In genomic region chr11:44777537-44778199, GRCh38 we compare ENCODE assay signal across 20 cellular contexts. TPM values are rescaled to one million over a fixed set of nuclear protein-coding genes. Genes with fewer than 3 reads are reported as not detected.
DNase-seq lines count a peak whose midpoint lies in the region; ATAC-seq and TF ChIP-seq lines count a peak whose summit lies in the region.
"Had no signal": no experiment of that assay in that cellular context is flagged by ENCODE, and none has a peak within 500 bp of the region (broad histone marks: within the 10 kb centered on the region; RNA-seq: fewer than 3 reads in every experiment).

No MANE protein-coding gene starts in this region.

- H3K4me3 Mint-ChIP-seq in endothelial cell (ENCODE audit: unreplicated experiment), result peak overlapping the region; percentile 42
- H3K4me3 Mint-ChIP-seq: activated CD4-positive, alpha-beta memory T cell treated with anti-CD3 and anti-CD28 coated beads, Interleukin-2, amount 10 ng/mL, durations not matched to agents 7 days and 5 days; CD4-positive, alpha-beta memory T cell had no signal

- H3K27me3 Mint-ChIP-seq in endothelial cell (ENCODE audit: unreplicated experiment), result peaks cover 9% of the 10 kb centered on the region
- H3K27me3 Mint-ChIP-seq: CD4-positive, alpha-beta memory T cell had no signal

- H3K27me3 ChIP-seq in hepatocyte (no peaks in the 10 kb centered on the region), testis (no peaks in the 10 kb centered on the region)

- CTCF ChIA-PET in HEK293 (lab: Yijun Ruan, JAX), result interaction anchor here (0.6 to 3.8 kb wide), 7 partner anchors 11 to 1381 kb away, joined by 3 to 33 read pairs (median 5); no protein-coding TSS in a partner anchor

- no peak overlapping the region for H3K27ac ChIP-seq in HEK293 (ENCODE audit: extremely low read depth, low read depth, low read length)
- no peak overlapping the region for H3K27ac ChIP-seq in hepatocyte
- H3K27ac ChIP-seq in testis, result no peak overlapping the region
- H3K27ac ChIP-seq: foreskin keratinocyte had no signal

- H3K27ac Mint-ChIP-seq in endothelial cell (ENCODE audit: unreplicated experiment), result no peak overlapping the region
- H3K27ac Mint-ChIP-seq: activated CD4-positive, alpha-beta memory T cell treated with anti-CD3 and anti-CD28 coated beads, Interleukin-2, amount 10 ng/mL, durations not matched to agents 7 days and 5 days had no signal

- H3K9me3 ChIP-seq in HEK293 (ENCODE audit: control insufficient read depth, insufficient read depth, low read depth, low read length), result no peaks in the 10 kb centered on the region
- no peaks in the 10 kb centered on the region for H3K9me3 ChIP-seq in hepatocyte (ENCODE audit: low read depth)
- no peaks in the 10 kb centered on the region for H3K9me3 ChIP-seq in testis

- no peaks in the 10 kb centered on the region for H3K79me2 ChIP-seq in hepatocyte

- no peaks in the 10 kb centered on the region for H3K9me2 ChIP-seq in hepatocyte (replicated peaks; ENCODE audit: insufficient read depth)

- H4K20me1 ChIP-seq in hepatocyte (ENCODE audit: insufficient read depth, poor library complexity, severe bottlenecking), result no peaks in the 10 kb centered on the region

- H2AFZ ChIP-seq in hepatocyte, result no peak overlapping the region

- no peaks in the 10 kb centered on the region for H3K4me1 ChIP-seq in HEK293 (ENCODE audit: control insufficient read depth, insufficient read depth, low read length)
- H3K4me1 ChIP-seq in hepatocyte (ENCODE audit: insufficient read depth), result peaks cover 38% of the 10 kb centered on the region
- H3K4me1 ChIP-seq in testis, result peaks cover 24% of the 10 kb centered on the region
- H3K4me1 ChIP-seq: foreskin keratinocyte had no signal

- POLR2A ChIA-PET in HEK293 (lab: Yijun Ruan, JAX), result no interaction called here

- peaks cover 48% of the 10 kb centered on the region for H3K36me3 Mint-ChIP-seq in endothelial cell (ENCODE audit: low read depth, unreplicated experiment)

- H3K4me3 ChIP-seq in HEK293 (ENCODE audit: low read depth, low read length) (no peak overlapping the region), hepatocyte (no peak overlapping the region), testis (no peak overlapping the region)

- intact Hi-C loops in sciatic nerve (cut with DNase I) (no loop called here), testis (cut with DNase I; ENCODE audit: low total_unique reads) (no loop called here)

- H3K36me3 ChIP-seq in HEK293 (ENCODE audit: control insufficient read depth in 2 of 2, insufficient read depth in 1 of 2, low read length in 2 of 2) (peaks cover 0 to 3% of the 10 kb centered on the region in 2 experiments; a peak in 1 of 3 replicates), hepatocyte (replicated peaks; ENCODE audit: insufficient read depth, low read depth) (no peaks in the 10 kb centered on the region), testis (ENCODE audit: low read depth, missing control alignments) (no peaks in the 10 kb centered on the region)

- ATAC-seq in sciatic nerve, result no peak
- ATAC-seq: foreskin keratinocyte had no signal

- TF ChIP-seq CTCF in HEK293 (tag by site-specific recombination; IDR thresholded peaks at IDR 0.05) (no peak), endothelial cell (IDR thresholded peaks at IDR 0.05; ENCODE audit: unreplicated experiment) (no peak), hepatocyte (IDR thresholded peaks at IDR 0.05; ENCODE audit: poor library complexity) (no peak), testis (IDR thresholded peaks at IDR 0.05) (no peak)

- TF ChIP-seq POLR2A in testis (IDR thresholded peaks at IDR 0.05), result no peak

- DNase-seq in NCI-H69 (lab: John Stamatoyannopoulos, UW) (peak; percentile 56), endothelial cell (ENCODE audit: low spot score) (no peak), sciatic nerve (ENCODE audit: low spot score) (peak; percentile 14), hepatocyte (ENCODE audit: low spot score) (no peak), testis (no peak), T-helper 9 cell (no peak)
- DNase-seq: activated CD4-positive, alpha-beta memory T cell treated with anti-CD3 and anti-CD28 coated beads, Interleukin-2, amount 10 ng/mL, durations not matched to agents 7 days and 5 days; activated effector memory CD4-positive, alpha-beta T cell treated with anti-CD3 and anti-CD28 coated beads, Interleukin-2, amount 50 U/mL, for 16 hours; CD4-positive, alpha-beta memory T cell; foreskin keratinocyte; hypothalamus; IMR-90; NCI-H1105 treated with DMSO at 0.1 percent for 48 hours; NCI-H2081; NCI-H446; posterior cingulate gyrus; SHP77 treated with DMSO at 0.1 percent for 48 hours; stimulated activated CD8-positive, alpha-beta memory T cell treated with anti-CD3 and anti-CD28 coated beads, Interleukin-4, amount 100 ng/mL, for 48 hours; substantia nigra had no signal

- peaks cover 86% of the 10 kb centered on the region for H3K4me1 Mint-ChIP-seq in endothelial cell (ENCODE audit: unreplicated experiment)
- H3K4me1 Mint-ChIP-seq: activated CD4-positive, alpha-beta memory T cell treated with anti-CD3 and anti-CD28 coated beads, Interleukin-2, amount 10 ng/mL, durations not matched to agents 7 days and 5 days had no signal

- H3K4me2 ChIP-seq in hepatocyte, result no peak overlapping the region

- no peaks in the 10 kb centered on the region for H3K9me3 Mint-ChIP-seq in endothelial cell (ENCODE audit: unreplicated experiment)
- H3K9me3 Mint-ChIP-seq: activated CD4-positive, alpha-beta memory T cell treated with anti-CD3 and anti-CD28 coated beads, Interleukin-2, amount 10 ng/mL, durations not matched to agents 7 days and 5 days; CD4-positive, alpha-beta memory T cell had no signal

- 89% methylated on average over 4 of the region's 4 CpGs for WGBS in hepatocyte (ENCODE audit: low lambda C conversion rate, missing lambda C conversion rate)
- WGBS in testis, 2 donors, result 79 to 95% methylated on average over 4 of the region's 4 CpGs

TF ChIP-seq in HEK293, 187 proteins besides CTCF, POLR2A, EP300 and RAD21:
- TF ChIP-seq GLIS1 (tag by site-specific recombination; IDR thresholded peaks at IDR 0.05) (peak; percentile 54), ZNF704 (tag by site-specific recombination; IDR thresholded peaks at IDR 0.05) (no peak)

RNA-seq across cellular contexts. Expression of gene TSPAN18, which starts 50.9 kb away (rescaled TPM):
- total RNA-seq in endothelial cell (ENCODE audit: unreplicated experiment) (717 TPM), sciatic nerve (45.5 TPM), hepatocyte (9.5 and 12.8 TPM in 2 replicates), testis (1 to 10 TPM; 2.1 to 5.0 TPM)
- polyA plus RNA-seq in hepatocyte (21.5 and 25.1 TPM in 2 replicates), testis (ENCODE audit: insufficient read depth, low read depth, low replicate concordance) (11.1 TPM)
- polyA plus RNA-seq: foreskin keratinocyte had no signal

Comparison
In these comparisons a context has a peak if more than half of its experiments do, and no peak if none do; other contexts are left out.
1. DNase-seq: peak in NCI-H69 (single experiment) and sciatic nerve (single experiment); none in endothelial cell (single experiment), hepatocyte (single experiment), testis (single experiment) and T-helper 9 cell (single experiment).
2. RNA of gene TSPAN18, which starts 50.9 kb away (total RNA-seq): 717 TPM in endothelial cell (single experiment); 45.5 TPM in sciatic nerve (single experiment), 9.5 to 12.8 TPM in hepatocyte and 2.1 to 5.0 TPM in testis; every median in the first group is over 10 times any median in the second.